Comparison of ENCODE assay signal across 18 cellular contexts in genomic region chr1:97364086-97364485, GRCh38.
DNase-seq lines count a peak whose midpoint lies in the region; ATAC-seq, FAIRE-seq and TF ChIP-seq lines count a peak whose summit lies in the region.
"Had no signal": no experiment of that assay in that cellular context is flagged by ENCODE, and none has a peak within 500 bp of the region (broad histone marks: within the 10 kb centered on the region; RNA-seq: fewer than 3 reads in every experiment).

No MANE protein-coding gene starts in this region.

- H3K9ac ChIP-seq in SK-N-SH: no peak overlapping the region

- no peaks in the 10 kb centered on the region for H3K27me3 ChIP-seq in SK-N-SH (ENCODE audit: insufficient read depth)

- POLR2A ChIA-PET in SK-N-SH (lab: Yijun Ruan, JAX): no interaction called here
- POLR2A ChIA-PET in activated CD4-positive, alpha-beta memory T cell treated with anti-CD3 and anti-CD28 coated beads for 36 hours (lab: Charles Lee): no interaction called here

- H3K4me1 ChIP-seq in SK-N-SH (ENCODE audit: control insufficient read depth in 1 of 2, insufficient read depth in 2 of 2, low read depth in 1 of 2, low read length in 1 of 2): no peaks in the 10 kb centered on the region
- H3K4me1 ChIP-seq: psoas muscle had no signal

- H3K4me3 ChIP-seq in SK-N-SH (ENCODE audit: low read depth in 2 of 2, low read length in 1 of 2): no peak overlapping the region
- H3K4me3 ChIP-seq: psoas muscle had no signal

- H3K27ac Mint-ChIP-seq in activated CD4-positive, alpha-beta memory T cell treated with anti-CD3 and anti-CD28 coated beads for 36 hours: no peak overlapping the region

- no peaks in the 10 kb centered on the region for H3K9me3 Mint-ChIP-seq in activated CD4-positive, alpha-beta memory T cell treated with anti-CD3 and anti-CD28 coated beads for 36 hours

- ATAC-seq in HG03097 (IDR thresholded peaks at IDR 0.05; ENCODE audit: low FRiP score, unreplicated experiment): no peak
- ATAC-seq in GM21447 (IDR thresholded peaks at IDR 0.05; ENCODE audit: unreplicated experiment): no peak
- ATAC-seq: psoas muscle had no signal

- H2AFZ ChIP-seq in SK-N-SH (ENCODE audit: low read depth): no peak overlapping the region

- peak; percentile 43 for FAIRE-seq in H54 (lab: Jason Lieb, UNC)
- FAIRE-seq: endometrium had no signal

- TF ChIP-seq RAD21 in SK-N-SH (IDR thresholded peaks at IDR 0.05; ENCODE audit: low read length): no peak

- intact Hi-C loops in activated CD4-positive, alpha-beta memory T cell treated with anti-CD3 and anti-CD28 coated beads for 36 hours (cut with micrococcal nuclease): no loop called here

- no peaks in the 10 kb centered on the region for H3K9me3 ChIP-seq in SK-N-SH
- H3K9me3 ChIP-seq: psoas muscle had no signal

- peaks cover 0 to 19% of the 10 kb centered on the region in 2 experiments for H3K36me3 ChIP-seq in SK-N-SH (replicated peaks in 1 of 2; ENCODE audit: control insufficient read depth in 1 of 2, insufficient read depth in 2 of 2, low read length in 1 of 2)

- H3K4me1 Mint-ChIP-seq in activated CD4-positive, alpha-beta memory T cell treated with anti-CD3 and anti-CD28 coated beads for 36 hours (ENCODE audit: low read depth): no peaks in the 10 kb centered on the region

- H3K4me3 Mint-ChIP-seq in activated CD4-positive, alpha-beta memory T cell treated with anti-CD3 and anti-CD28 coated beads for 36 hours: no peak overlapping the region

- no peaks in the 10 kb centered on the region for H3K27me3 Mint-ChIP-seq in activated CD4-positive, alpha-beta memory T cell treated with anti-CD3 and anti-CD28 coated beads for 36 hours

- TF ChIP-seq CTCF in SK-N-SH (IDR thresholded peaks at IDR 0.05): no peak

- no peak for TF ChIP-seq POLR2A in H54 (IDR thresholded peaks at IDR 0.05; ENCODE audit: low read depth, low read length)

- H3K9me2 ChIP-seq in SK-N-SH: no peaks in the 10 kb centered on the region

- no peaks in the 10 kb centered on the region for H3F3A ChIP-seq in SK-N-SH (replicated peaks; ENCODE audit: insufficient read depth)

- H3K27ac ChIP-seq in SK-N-SH (ENCODE audit: low read depth in 2 of 2, low read length in 1 of 2): peak overlapping the region in 1 of 2 experiments; percentile 13; a peak in 1 of 4 replicates
- H3K27ac ChIP-seq: psoas muscle had no signal

- peaks cover 44% of the 10 kb centered on the region for H3K36me3 Mint-ChIP-seq in activated CD4-positive, alpha-beta memory T cell treated with anti-CD3 and anti-CD28 coated beads for 36 hours

- 0 out of 2 replicates have a peak, but pooled peaks cover 7% of the 10 kb centered on the region for H3K79me2 ChIP-seq in SK-N-SH (ENCODE audit: insufficient read depth)

- no peak overlapping the region for H3K4me2 ChIP-seq in SK-N-SH

- CTCF ChIA-PET in SK-N-SH (lab: Yijun Ruan, JAX): no interaction called here
- CTCF ChIA-PET in activated CD4-positive, alpha-beta memory T cell treated with anti-CD3 and anti-CD28 coated beads for 36 hours (lab: Charles Lee): no interaction called here

- DNase-seq in H54 (ENCODE audit: insufficient read length, low spot score) (no peak), SK-N-SH (no peak), fibroblast of gingiva (ENCODE audit: low read depth) (peak; percentile 54), stromal cell of bone marrow (ENCODE audit: low read depth) (peak; percentile 16)
- DNase-seq in activated CD8-positive, alpha-beta memory T cell treated with anti-CD3 and anti-CD28 coated beads, Interleukin-2, amount 50 U/mL, for 48 hours: no peak
- DNase-seq in activated CD4-positive, alpha-beta memory T cell treated with anti-CD3 and anti-CD28 coated beads for 36 hours: no peak
- DNase-seq: activated CD4-positive, alpha-beta T cell treated with anti-CD3 and anti-CD28 coated beads, Interleukin-2, amount 50 U/mL, for 48 hours; activated naive CD4-positive, alpha-beta T cell; aorta; DMS153; NCI-H1105 treated with DMSO at 0.1 percent for 48 hours; NCI-H2081 treated with DMSO at 0.1 percent for 48 hours; NCI-H510A; psoas muscle; stimulated activated CD4-positive, alpha-beta T cell treated with anti-CD3 and anti-CD28 coated beads, Interleukin-4, amount 100 ng/mL, for 4 hours had no signal

- H4K20me1 ChIP-seq in SK-N-SH (ENCODE audit: insufficient read depth): no peaks in the 10 kb centered on the region

- no peak for TF ChIP-seq EP300 in SK-N-SH (IDR thresholded peaks at IDR 0.05; ENCODE audit: borderline replicate concordance in 1 of 2, low read depth in 1 of 2, low read length in 1 of 2)

TF ChIP-seq in SK-N-SH, 30 proteins besides CTCF, POLR2A, EP300 and RAD21:
- TF ChIP-seq ELF1 (IDR thresholded peaks at IDR 0.05) (no peak), JUND (IDR thresholded peaks at IDR 0.05) (peak; percentile 52), TCF12 (IDR thresholded peaks at IDR 0.05) (0 out of 2 replicates have a peak, but pooled peaks have one; percentile 11), FOSL2 (IDR thresholded peaks at IDR 0.05; ENCODE audit: borderline replicate concordance, low read depth) (peak; percentile 61; the same call in 1 of the 2 replicates)

Comparison
In these comparisons a context has a peak if more than half of its experiments do, and no peak if none do; other contexts are left out.
1. DNase-seq: peak in fibroblast of gingiva (single experiment) and stromal cell of bone marrow (single experiment); none in H54 (single experiment), SK-N-SH (single experiment), activated CD8-positive, alpha-beta memory T cell treated with anti-CD3 and anti-CD28 coated beads, Interleukin-2, amount 50 U/mL, for 48 hours (single experiment) and activated CD4-positive, alpha-beta memory T cell treated with anti-CD3 and anti-CD28 coated beads for 36 hours (single experiment).